13 cellular contexts compared by ENCODE assay signal in genomic region chr1:198672124-198672523, GRCh38. TPM values are rescaled to one million over a fixed set of nuclear protein-coding genes. Genes with fewer than 3 reads are reported as not detected.
A peak's percentile ranks its signal among the peaks of the same experiment; 100 is the strongest.
DNase-seq lines count a peak whose midpoint lies in the region; ATAC-seq and TF ChIP-seq lines count a peak whose summit lies in the region.
"Had no signal": no experiment of that assay in that cellular context is flagged by ENCODE, and none has a peak within 500 bp of the region (broad histone marks: within the 10 kb centered on the region; RNA-seq: fewer than 3 reads in every experiment).

No MANE protein-coding gene starts in this region.

- peak overlapping the region; percentile 47 for H3K4me2 ChIP-seq in smooth muscle cell
- H3K4me2 ChIP-seq in H9 (ENCODE audit: insufficient read depth, insufficient read length, low read length) = no peak overlapping the region
- H3K4me2 ChIP-seq: neural progenitor cell had no signal

- no peak overlapping the region for H2BK15ac ChIP-seq in H9 (ENCODE audit: low read depth, low read length)

- H3K9ac ChIP-seq in smooth muscle cell (ENCODE audit: low read depth) (peak overlapping the region; percentile 2), H9 (ENCODE audit: extremely low read depth, insufficient read length, low read length) (no peak overlapping the region)
- H3K9ac ChIP-seq: neural progenitor cell had no signal

- TF ChIP-seq CTCF in activated CD8-positive, alpha-beta T cell treated with anti-CD3 and anti-CD28 coated beads for 36 hours (IDR thresholded peaks at IDR 0.05) = no peak
- TF ChIP-seq CTCF in smooth muscle cell (IDR thresholded peaks at IDR 0.05; ENCODE audit: borderline replicate concordance, insufficient read depth, poor library complexity, severe bottlenecking) = no peak
- no peak for TF ChIP-seq CTCF in H9 (conservative IDR thresholded peaks at IDR 0.05)
- no peak for TF ChIP-seq CTCF in osteocyte (IDR thresholded peaks at IDR 0.05)
- no peak for TF ChIP-seq CTCF in sigmoid colon (IDR thresholded peaks at IDR 0.05)

- H3K27ac Mint-ChIP-seq in activated CD8-positive, alpha-beta T cell treated with anti-CD3 and anti-CD28 coated beads for 36 hours = peak overlapping the region; percentile 93
- no peak overlapping the region for H3K27ac Mint-ChIP-seq in activated CD8-positive, alpha-beta T cell treated with anti-CD3 and anti-CD28 coated beads, Interleukin-2, amount 10 ng/mL, durations not matched to agents 7 days and 5 days
- no peak overlapping the region; a peak in 1 of 7 replicates for H3K27ac Mint-ChIP-seq in H9
- H3K27ac Mint-ChIP-seq in osteocyte (ENCODE audit: unreplicated experiment) = no peak overlapping the region
- H3K27ac Mint-ChIP-seq: neural progenitor cell, type B pancreatic cell had no signal

- H2AK5ac ChIP-seq in H9 (ENCODE audit: insufficient read length, low read length) = no peak overlapping the region

- H3K9me3 ChIP-seq in MG63 (no peaks in the 10 kb centered on the region; the same call in 1 of the 2 replicates), smooth muscle cell (replicated peaks; ENCODE audit: low read depth) (no peaks in the 10 kb centered on the region), H9 (ENCODE audit: control insufficient read depth, low read depth, low read length) (no peaks in the 10 kb centered on the region), sigmoid colon (no peaks in the 10 kb centered on the region)

- no peaks in the 10 kb centered on the region for H3K27me3 ChIP-seq in MG63
- no peaks in the 10 kb centered on the region for H3K27me3 ChIP-seq in smooth muscle cell (ENCODE audit: low read depth)
- no peaks in the 10 kb centered on the region for H3K27me3 ChIP-seq in H9 (ENCODE audit: insufficient read depth, low read length)
- no peaks in the 10 kb centered on the region for H3K27me3 ChIP-seq in sigmoid colon
- H3K27me3 ChIP-seq: neural progenitor cell had no signal

- H3K23ac ChIP-seq in H9 (ENCODE audit: insufficient read length, low read depth, low read length) = no peak overlapping the region

- no peak for TF ChIP-seq POLR2A in sigmoid colon (IDR thresholded peaks at IDR 0.05)

- H4K5ac ChIP-seq in H9 (ENCODE audit: insufficient read length, low read depth, low read length) = no peak overlapping the region

- no peaks in the 10 kb centered on the region for H3K27me3 Mint-ChIP-seq in activated CD8-positive, alpha-beta T cell treated with anti-CD3 and anti-CD28 coated beads for 36 hours
- no peaks in the 10 kb centered on the region for H3K27me3 Mint-ChIP-seq in activated CD8-positive, alpha-beta T cell treated with anti-CD3 and anti-CD28 coated beads, Interleukin-2, amount 10 ng/mL, durations not matched to agents 7 days and 5 days (ENCODE audit: low read depth)
- H3K27me3 Mint-ChIP-seq in H9 (ENCODE audit: low read depth) (no peaks in the 10 kb centered on the region), osteocyte (ENCODE audit: unreplicated experiment) (no peaks in the 10 kb centered on the region)
- H3K27me3 Mint-ChIP-seq: type B pancreatic cell had no signal

- peaks cover 90% of the 10 kb centered on the region for H3K4me1 Mint-ChIP-seq in activated CD8-positive, alpha-beta T cell treated with anti-CD3 and anti-CD28 coated beads for 36 hours (ENCODE audit: low read depth)
- H3K4me1 Mint-ChIP-seq in activated CD8-positive, alpha-beta T cell treated with anti-CD3 and anti-CD28 coated beads, Interleukin-2, amount 10 ng/mL, durations not matched to agents 7 days and 5 days (ENCODE audit: low read depth) = peaks cover 87% of the 10 kb centered on the region
- peaks cover 7 to 19% of the 10 kb centered on the region in 2 experiments for H3K4me1 Mint-ChIP-seq in H9
- peaks cover 34% of the 10 kb centered on the region for H3K4me1 Mint-ChIP-seq in osteocyte (ENCODE audit: unreplicated experiment)

- H3K36me3 ChIP-seq in MG63 = peaks cover 9% of the 10 kb centered on the region; the same call in 1 of the 2 replicates
- no peaks in the 10 kb centered on the region for H3K36me3 ChIP-seq in smooth muscle cell (ENCODE audit: low read depth)
- no peaks in the 10 kb centered on the region for H3K36me3 ChIP-seq in sigmoid colon
- H3K36me3 ChIP-seq: neural progenitor cell had no signal

- intact Hi-C loops in activated CD8-positive, alpha-beta T cell treated with anti-CD3 and anti-CD28 coated beads for 36 hours (cut with micrococcal nuclease) = no loop called here
- intact Hi-C loops in sigmoid colon (cut with DNase I) = no loop called here

- TF ChIP-seq EP300 in sigmoid colon (IDR thresholded peaks at IDR 0.05) = no peak

- H2BK20ac ChIP-seq in H9 (ENCODE audit: low read depth, low read length, poor library complexity, severe bottlenecking) = no peak overlapping the region

- no peak overlapping the region for H3K4ac ChIP-seq in H9 (ENCODE audit: low read depth, low read length)

- H3K79me2 ChIP-seq in smooth muscle cell (ENCODE audit: low read depth) = no peaks in the 10 kb centered on the region
- H3K79me2 ChIP-seq in H9 (ENCODE audit: insufficient read depth, low read length) = no peaks in the 10 kb centered on the region

- H2AFZ ChIP-seq in smooth muscle cell (ENCODE audit: low read depth) = no peak overlapping the region
- no peak overlapping the region for H2AFZ ChIP-seq in H9 (ENCODE audit: low read length)
- H2AFZ ChIP-seq: neural progenitor cell had no signal

- POLR2A ChIA-PET in activated CD8-positive, alpha-beta T cell treated with anti-CD3 and anti-CD28 coated beads for 36 hours (lab: Charles Lee) = interaction anchor here (0.6 to 7.1 kb wide), 11 partner anchors 9 to 265 kb away, joined by 3 to 67 read pairs (median 5); no protein-coding TSS in a partner anchor
- POLR2A ChIA-PET in activated CD8-positive, alpha-beta T cell treated with anti-CD3 and anti-CD28 coated beads, Interleukin-2, amount 10 ng/mL, durations not matched to agents 7 days and 5 days (lab: Charles Lee) = interaction anchor here (1.2 to 1.9 kb wide), 5 partner anchors 10 to 148 kb away, joined by 3 to 9 read pairs (median 3); no protein-coding TSS in a partner anchor

- H3T11ph ChIP-seq in H9 (ENCODE audit: low read length) = no peak overlapping the region

- H3K27ac ChIP-seq in smooth muscle cell (ENCODE audit: low read depth) (peak overlapping the region; percentile 68), H9 (ENCODE audit: insufficient read length, low read depth, low read length) (no peak overlapping the region), sigmoid colon (no peak overlapping the region)
- H3K27ac ChIP-seq: neural progenitor cell had no signal

- H3K4me1 ChIP-seq in smooth muscle cell (ENCODE audit: low read depth) (peaks cover 11% of the 10 kb centered on the region), H9 (ENCODE audit: insufficient read depth, low read length) (no peaks in the 10 kb centered on the region), sigmoid colon (no peaks in the 10 kb centered on the region)
- H3K4me1 ChIP-seq: neural progenitor cell had no signal

- no peaks in the 10 kb centered on the region for H3K79me1 ChIP-seq in H9 (ENCODE audit: insufficient read depth, low read depth, low read length, poor library complexity, severe bottlenecking)

- ATAC-seq in activated CD8-positive, alpha-beta T cell treated with anti-CD3 and anti-CD28 coated beads for 36 hours = no peak
- ATAC-seq in activated CD8-positive, alpha-beta T cell treated with anti-CD3 and anti-CD28 coated beads, Interleukin-2, amount 10 ng/mL, durations not matched to agents 7 days and 5 days = no peak
- ATAC-seq: GM12878 had no signal

- peaks cover 2% of the 10 kb centered on the region for H3K9me3 Mint-ChIP-seq in activated CD8-positive, alpha-beta T cell treated with anti-CD3 and anti-CD28 coated beads for 36 hours
- no peaks in the 10 kb centered on the region for H3K9me3 Mint-ChIP-seq in activated CD8-positive, alpha-beta T cell treated with anti-CD3 and anti-CD28 coated beads, Interleukin-2, amount 10 ng/mL, durations not matched to agents 7 days and 5 days (ENCODE audit: insufficient read depth)
- no peaks in the 10 kb centered on the region for H3K9me3 Mint-ChIP-seq in H9
- no peaks in the 10 kb centered on the region for H3K9me3 Mint-ChIP-seq in osteocyte (ENCODE audit: unreplicated experiment)
- H3K9me3 Mint-ChIP-seq: neural progenitor cell, type B pancreatic cell had no signal

- H3K23me2 ChIP-seq in H9 (ENCODE audit: insufficient read length, low read depth, low read length, poor library complexity, severe bottlenecking) = no peaks in the 10 kb centered on the region

- H4K20me1 ChIP-seq in smooth muscle cell (ENCODE audit: low read depth) = no peaks in the 10 kb centered on the region
- H4K20me1 ChIP-seq in H9 (ENCODE audit: control insufficient read depth, insufficient read depth, insufficient read length) = no peaks in the 10 kb centered on the region

- peaks cover 77% of the 10 kb centered on the region for H3K36me3 Mint-ChIP-seq in activated CD8-positive, alpha-beta T cell treated with anti-CD3 and anti-CD28 coated beads for 36 hours (ENCODE audit: low read depth)
- H3K36me3 Mint-ChIP-seq in activated CD8-positive, alpha-beta T cell treated with anti-CD3 and anti-CD28 coated beads, Interleukin-2, amount 10 ng/mL, durations not matched to agents 7 days and 5 days (ENCODE audit: low read depth) = peaks cover 81% of the 10 kb centered on the region
- no peaks in the 10 kb centered on the region for H3K36me3 Mint-ChIP-seq in H9 (ENCODE audit: insufficient read depth in 1 of 3, low read depth in 3 of 3)
- H3K36me3 Mint-ChIP-seq in osteocyte (ENCODE audit: unreplicated experiment) = no peaks in the 10 kb centered on the region
- H3K36me3 Mint-ChIP-seq: neural progenitor cell, type B pancreatic cell had no signal

- H2BK5ac ChIP-seq in H9 (ENCODE audit: insufficient read length, low read length) = no peak overlapping the region

- H2BK12ac ChIP-seq in H9 (ENCODE audit: insufficient read length, low read depth, low read length) = no peak overlapping the region

- no peak overlapping the region for H4K91ac ChIP-seq in H9 (ENCODE audit: insufficient read length, low read depth, low read length)

- no peak overlapping the region for H3K4me3 ChIP-seq in MG63
- H3K4me3 ChIP-seq in smooth muscle cell = no peak overlapping the region
- no peak overlapping the region for H3K4me3 ChIP-seq in sigmoid colon
- H3K4me3 ChIP-seq: GM12878, neural progenitor cell had no signal

- H3K14ac ChIP-seq in H9 (ENCODE audit: insufficient read depth, low read length) = no peak overlapping the region

- H3F3A ChIP-seq in smooth muscle cell (ENCODE audit: low read depth) = no peaks in the 10 kb centered on the region

- H2BK120ac ChIP-seq in H9 (ENCODE audit: low read depth, low read length, poor library complexity, severe bottlenecking) = no peak overlapping the region

- no peak for DNase-seq in activated CD8-positive, alpha-beta T cell treated with anti-CD3 and anti-CD28 coated beads for 36 hours
- DNase-seq in activated CD8-positive, alpha-beta T cell treated with anti-CD3 and anti-CD28 coated beads, Interleukin-2, amount 10 ng/mL, durations not matched to agents 7 days and 5 days = no peak
- peak; percentile 31 for DNase-seq in MG63
- peak; percentile 47 for DNase-seq in dedifferentiated amniotic fluid mesenchymal stem cell (ENCODE audit: extremely low spot score)
- DNase-seq in smooth muscle cell (lab: John Stamatoyannopoulos, UW; ENCODE audit: unreplicated experiment) = no peak
- DNase-seq in H9 = no peak
- no peak for DNase-seq in osteocyte (ENCODE audit: extremely low spot score, unreplicated experiment)
- DNase-seq in sigmoid colon = no peak
- DNase-seq: activated CD8-positive, alpha-beta memory T cell treated with anti-CD3 and anti-CD28 coated beads, Interleukin-2, amount 50 U/mL, for 48 hours; KG1 had no signal

- CTCF ChIA-PET in activated CD8-positive, alpha-beta T cell treated with anti-CD3 and anti-CD28 coated beads for 36 hours (lab: Charles Lee) = interaction anchor here (1.6 kb wide), 1 partner anchor 9 kb away, joined by 5 read pairs; no protein-coding TSS in a partner anchor
- CTCF ChIA-PET in activated CD8-positive, alpha-beta T cell treated with anti-CD3 and anti-CD28 coated beads, Interleukin-2, amount 10 ng/mL, durations not matched to agents 7 days and 5 days (lab: Charles Lee) = interaction anchor here (1.1 to 2.6 kb wide), 6 partner anchors 9 to 152 kb away, joined by 3 to 6 read pairs (median 4); no protein-coding TSS in a partner anchor

- no peak overlapping the region for H3K18ac ChIP-seq in H9 (ENCODE audit: insufficient read length, low read depth, low read length)

- no peak overlapping the region for H3K4me3 Mint-ChIP-seq in activated CD8-positive, alpha-beta T cell treated with anti-CD3 and anti-CD28 coated beads for 36 hours
- H3K4me3 Mint-ChIP-seq in activated CD8-positive, alpha-beta T cell treated with anti-CD3 and anti-CD28 coated beads, Interleukin-2, amount 10 ng/mL, durations not matched to agents 7 days and 5 days = no peak overlapping the region
- no peak overlapping the region for H3K4me3 Mint-ChIP-seq in H9
- H3K4me3 Mint-ChIP-seq in osteocyte (ENCODE audit: unreplicated experiment) = no peak overlapping the region
- H3K4me3 Mint-ChIP-seq: neural progenitor cell, type B pancreatic cell had no signal

- H3K56ac ChIP-seq in H9 (ENCODE audit: insufficient read length, low read depth, low read length) = no peak overlapping the region

- 27% methylated on average over 3 of the region's 3 CpGs for WGBS in smooth muscle cell (ENCODE audit: low lambda C conversion rate)
- WGBS in H9 (ENCODE audit: extremely low coverage, insufficient read length, low lambda C conversion rate) = no CpG with 5 or more reads among the region's 3 CpGs
- 74 to 81% methylated on average over 3 of the region's 3 CpGs for WGBS in sigmoid colon, 2 donors

- no peak overlapping the region for H4K8ac ChIP-seq in H9 (replicated peaks; ENCODE audit: insufficient read length, low read depth, low read length)

RNA-seq across cellular contexts. Expression of gene PTPRC, which starts 33.3 kb away (rescaled TPM):
- total RNA-seq in activated CD8-positive, alpha-beta T cell treated with anti-CD3 and anti-CD28 coated beads for 36 hours = 100 to 1,000 TPM; 475 to 499 TPM
- total RNA-seq in activated CD8-positive, alpha-beta T cell treated with anti-CD3 and anti-CD28 coated beads, Interleukin-2, amount 10 ng/mL, durations not matched to agents 7 days and 5 days = 100 to 1,000 TPM; 604 to 619 TPM
- 7.0 and 12.1 TPM in 2 replicates for total RNA-seq in MG63 (2014; rRNA removed; shearing (Covaris generic); ENCODE audit: low replicate concordance)
- total RNA-seq in smooth muscle cell (0.04 TPM in 1 of 2 replicates, not detected in the other), H9 (2021) (not detected in 2 replicates), osteocyte (not detected in 2 replicates), sigmoid colon (10 to 100 TPM; 11.6 to 18.6 (median 12.2) TPM)
- polyA plus RNA-seq in smooth muscle cell (0.37 TPM in 1 of 2 replicates, not detected in the other), sigmoid colon (10 to 100 TPM in 2 of 3 donors, 1 to 10 TPM in 1; 4.8 to 78.6 (median 16.4) TPM)

Comparison
In these comparisons a context has a peak if more than half of its experiments do, and no peak if none do; other contexts are left out.
1. DNase-seq: peak in MG63 (single experiment) and dedifferentiated amniotic fluid mesenchymal stem cell (single experiment); none in activated CD8-positive, alpha-beta T cell treated with anti-CD3 and anti-CD28 coated beads for 36 hours (single experiment), activated CD8-positive, alpha-beta T cell treated with anti-CD3 and anti-CD28 coated beads, Interleukin-2, amount 10 ng/mL, durations not matched to agents 7 days and 5 days (single experiment), smooth muscle cell (single experiment), H9 (single experiment), osteocyte (single experiment) and sigmoid colon (single experiment).
2. RNA of gene PTPRC, which starts 33.3 kb away (total RNA-seq): 604 to 619 TPM in activated CD8-positive, alpha-beta T cell treated with anti-CD3 and anti-CD28 coated beads, Interleukin-2, amount 10 ng/mL, durations not matched to agents 7 days and 5 days and 475 to 499 TPM in activated CD8-positive, alpha-beta T cell treated with anti-CD3 and anti-CD28 coated beads for 36 hours; 11.6 to 18.6 TPM in sigmoid colon, 7.0 to 12.1 TPM in MG63, 0.04 TPM in smooth muscle cell, not detected in H9 and not detected in osteocyte; every median in the first group is over 10 times any median in the second.